Comparison of ENCODE assay signal across 8 cellular contexts in genomic region chr16:22436823-22437652, GRCh38.
DNase-seq lines count a peak whose midpoint lies in the region; ATAC-seq and FAIRE-seq lines count a peak whose summit lies in the region.
"Not testable (repeated sequence)": the region's sequence is repeated elsewhere in the genome, so short reads cannot be mapped to it uniquely, and the experiment has no call there.

No MANE protein-coding gene starts in this region.

- H3K4me1 ChIP-seq in mesodermal cell (ENCODE audit: control insufficient read depth, insufficient read depth, low read length, poor library complexity, severe bottlenecking) = not testable (repeated sequence)

- H3K36me3 ChIP-seq in mesodermal cell (ENCODE audit: control insufficient read depth, insufficient read depth, low read length) = not testable (repeated sequence)

- peak; percentile 81 for ATAC-seq in GM21381 (IDR thresholded peaks at IDR 0.05; ENCODE audit: unreplicated experiment)

- FAIRE-seq in HTR-8/SVneo (lab: Jason Lieb, UNC) = not testable (repeated sequence)

- peak overlapping the region; percentile 82 for H3K27ac ChIP-seq in mesodermal cell (ENCODE audit: low read depth, low read length, severe bottlenecking)

- peak; percentile 34 for DNase-seq in COR-L47 (lab: John Stamatoyannopoulos, UW)
- peak; percentile 44 for DNase-seq in HTR-8/SVneo (ENCODE audit: insufficient read length, low spot score)
- peak; percentile 82 for DNase-seq in OCI-M1 (lab: John Stamatoyannopoulos, UW)
- peak; percentile 58 for DNase-seq in activated T-cell treated with anti-CD3 and anti-CD28 coated beads for 4 hours
- peak; percentile 59 for DNase-seq in epidermal melanocyte (ENCODE audit: insufficient read length, low spot score)
- DNase-seq in stimulated activated CD8-positive, alpha-beta memory T cell treated with anti-CD3 and anti-CD28 coated beads, Interleukin-12 subunit alpha, Interleukin-12 subunit beta, amount 100 ng/mL, for 24 hours (ENCODE audit: extremely low read depth) = peak; percentile 28

- not testable (repeated sequence) for H3K9me3 ChIP-seq in mesodermal cell (ENCODE audit: control insufficient read depth, low read length)

- H3K4me3 ChIP-seq in mesodermal cell (ENCODE audit: extremely low read depth, insufficient read depth, low read length, poor library complexity, severe bottlenecking) = peak overlapping the region; percentile 64

- WGBS in mesodermal cell (ENCODE audit: insufficient coverage in 2 of 2), 2 experiments = 0% methylated on average over 11 to 38 of the region's 96 CpGs

Comparison
In these comparisons a context has a peak if more than half of its experiments do, and no peak if none do; other contexts are left out.
1. Peak in every context shown above with its lines: DNase-seq, ATAC-seq, H3K4me3 ChIP-seq and H3K27ac ChIP-seq.
2. DNase-seq: peak in every context shown above with its lines; median percentile 82 in OCI-M1; 59 in epidermal melanocyte; 58 in activated T-cell treated with anti-CD3 and anti-CD28 coated beads for 4 hours; 44 in HTR-8/SVneo; 34 in COR-L47; 28 in stimulated activated CD8-positive, alpha-beta memory T cell treated with anti-CD3 and anti-CD28 coated beads, Interleukin-12 subunit alpha, Interleukin-12 subunit beta, amount 100 ng/mL, for 24 hours.